Comparison of ENCODE assay signal across 2 cellular contexts in genomic region chr9:134058716-134059115, GRCh38.
TF ChIP-seq lines count a peak whose summit lies in the region.

No MANE protein-coding gene starts in this region.

TF ChIP-seq in IMR-90, 13 proteins besides CTCF, POLR2A, EP300 and RAD21:
- TF ChIP-seq RFX5 (IDR thresholded peaks at IDR 0.05; ENCODE audit: low read depth, low read length) (no peak), MAZ (IDR thresholded peaks at IDR 0.05; ENCODE audit: borderline replicate concordance, low read depth, low read length) (no peak), MAFK (IDR thresholded peaks at IDR 0.05; ENCODE audit: low read depth, low read length) (no peak), MXI1 (IDR thresholded peaks at IDR 0.05; ENCODE audit: borderline replicate concordance, low read depth, low read length) (no peak), CHD1 (IDR thresholded peaks at IDR 0.05; ENCODE audit: low read depth, low read length) (no peak), FOS (IDR thresholded peaks at IDR 0.05; ENCODE audit: low read depth, low read length) (no peak), CEBPB (IDR thresholded peaks at IDR 0.05; ENCODE audit: low read depth, low read length) (no peak), NFE2L2 (IDR thresholded peaks at IDR 0.05; ENCODE audit: low read depth, low read length) (no peak), SMC3 (IDR thresholded peaks at IDR 0.05; ENCODE audit: low read depth, low read length) (no peak), USF2 (IDR thresholded peaks at IDR 0.05; ENCODE audit: low read depth, low read length) (no peak), BHLHE40 (IDR thresholded peaks at IDR 0.05; ENCODE audit: low read depth, low read length) (no peak), ELK1 (IDR thresholded peaks at IDR 0.05; ENCODE audit: borderline replicate concordance, low read depth, low read length) (no peak), RCOR1 (IDR thresholded peaks at IDR 0.05; ENCODE audit: insufficient replicate concordance, low read length) (no peak)
TF ChIP-seq in IMR-90: peak in this region for 0.

TF ChIP-seq in endothelial cell of umbilical vein, 7 proteins besides CTCF, POLR2A, EP300 and RAD21:
- TF ChIP-seq JUN (IDR thresholded peaks at IDR 0.05; ENCODE audit: borderline replicate concordance, insufficient read depth, insufficient read length, low read depth) (peak; percentile 8), MYC (IDR thresholded peaks at IDR 0.05; ENCODE audit: low read depth, low read length) (no peak), GATA2 (IDR thresholded peaks at IDR 0.05; ENCODE audit: insufficient read depth, insufficient read length, low read depth, low read length) (no peak), POLR2AphosphoS5 (IDR thresholded peaks at IDR 0.05; ENCODE audit: insufficient read depth, low read depth, low read length) (peak; percentile 48), MAX (IDR thresholded peaks at IDR 0.05; ENCODE audit: insufficient read depth, insufficient read length) (no peak), FOS (IDR thresholded peaks at IDR 0.05; ENCODE audit: borderline replicate concordance, insufficient read depth, low read length) (peak; percentile 57), EZH2 (IDR thresholded peaks at IDR 0.05; ENCODE audit: borderline replicate concordance, low read depth, low read length, severe bottlenecking) (no peak)
TF ChIP-seq in endothelial cell of umbilical vein: peak in this region for 3.
